Comparison of ENCODE assay signal across 1 cellular context in genomic region chr6:109382576-109383437, GRCh38.
A peak's percentile ranks its signal among the peaks of the same experiment; 100 is the strongest.
TF ChIP-seq lines count a peak whose summit lies in the region.

No MANE protein-coding gene starts in this region.

TF ChIP-seq in HepG2, 621 proteins besides CTCF, POLR2A, EP300 and RAD21 (continued from another document and continues in another):
- TF ChIP-seq, protein P1, sequence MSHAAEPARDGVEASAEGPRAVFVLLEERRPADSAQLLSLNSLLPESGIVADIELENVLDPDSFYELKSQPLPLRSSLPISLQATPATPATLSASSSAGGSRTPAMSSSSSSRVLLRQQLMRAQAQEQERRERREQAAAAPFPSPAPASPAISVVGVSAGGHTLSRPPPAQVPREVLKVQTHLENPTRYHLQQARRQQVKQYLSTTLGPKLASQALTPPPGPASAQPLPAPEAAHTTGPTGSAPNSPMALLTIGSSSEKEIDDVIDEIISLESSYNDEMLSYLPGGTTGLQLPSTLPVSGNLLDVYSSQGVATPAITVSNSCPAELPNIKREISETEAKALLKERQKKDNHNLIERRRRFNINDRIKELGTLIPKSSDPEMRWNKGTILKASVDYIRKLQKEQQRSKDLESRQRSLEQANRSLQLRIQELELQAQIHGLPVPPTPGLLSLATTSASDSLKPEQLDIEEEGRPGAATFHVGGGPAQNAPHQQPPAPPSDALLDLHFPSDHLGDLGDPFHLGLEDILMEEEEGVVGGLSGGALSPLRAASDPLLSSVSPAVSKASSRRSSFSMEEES (CRISPR knock-in tag; IDR thresholded peaks at IDR 0.05) = peak; percentile 68
- TF ChIP-seq TIGD3 (CRISPR knock-in tag; IDR thresholded peaks at IDR 0.05; ENCODE audit: borderline replicate concordance) = 0 out of 2 replicates have a peak, but pooled peaks have one; percentile 0
- peak; percentile 37 for TF ChIP-seq ZNF18 (CRISPR knock-in tag; IDR thresholded peaks at IDR 0.05; ENCODE audit: insufficient replicate concordance)
- TF ChIP-seq TCF7 (IDR thresholded peaks at IDR 0.05; ENCODE audit: low read depth) = no peak
- no peak for TF ChIP-seq NPAS2 (CRISPR knock-in tag; IDR thresholded peaks at IDR 0.05; ENCODE audit: borderline replicate concordance)
- peak; percentile 70; the same call in 1 of the 2 replicates for TF ChIP-seq THAP9 (CRISPR knock-in tag; IDR thresholded peaks at IDR 0.05; ENCODE audit: borderline replicate concordance)
- peak; percentile 66; the same call in 1 of the 2 replicates for TF ChIP-seq DMAP1 (CRISPR knock-in tag; IDR thresholded peaks at IDR 0.05)
- 0 out of 2 replicates have a peak, but pooled peaks have one; percentile 46 for TF ChIP-seq ZBTB25 (CRISPR knock-in tag; IDR thresholded peaks at IDR 0.05)
- no peak for TF ChIP-seq ZNF430 (CRISPR knock-in tag; IDR thresholded peaks at IDR 0.05)
- TF ChIP-seq, protein P2, sequence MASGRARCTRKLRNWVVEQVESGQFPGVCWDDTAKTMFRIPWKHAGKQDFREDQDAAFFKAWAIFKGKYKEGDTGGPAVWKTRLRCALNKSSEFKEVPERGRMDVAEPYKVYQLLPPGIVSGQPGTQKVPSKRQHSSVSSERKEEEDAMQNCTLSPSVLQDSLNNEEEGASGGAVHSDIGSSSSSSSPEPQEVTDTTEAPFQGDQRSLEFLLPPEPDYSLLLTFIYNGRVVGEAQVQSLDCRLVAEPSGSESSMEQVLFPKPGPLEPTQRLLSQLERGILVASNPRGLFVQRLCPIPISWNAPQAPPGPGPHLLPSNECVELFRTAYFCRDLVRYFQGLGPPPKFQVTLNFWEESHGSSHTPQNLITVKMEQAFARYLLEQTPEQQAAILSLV (CRISPR knock-in tag; IDR thresholded peaks at IDR 0.05; ENCODE audit: borderline replicate concordance) = peak; percentile 33; the same call in 1 of the 2 replicates
- TF ChIP-seq ZNF335 (CRISPR knock-in tag; IDR thresholded peaks at IDR 0.05) = 0 out of 2 replicates have a peak, but pooled peaks have one; percentile 59
- no peak for TF ChIP-seq ZSCAN30 (CRISPR knock-in tag; IDR thresholded peaks at IDR 0.05)
- TF ChIP-seq, protein P3, sequence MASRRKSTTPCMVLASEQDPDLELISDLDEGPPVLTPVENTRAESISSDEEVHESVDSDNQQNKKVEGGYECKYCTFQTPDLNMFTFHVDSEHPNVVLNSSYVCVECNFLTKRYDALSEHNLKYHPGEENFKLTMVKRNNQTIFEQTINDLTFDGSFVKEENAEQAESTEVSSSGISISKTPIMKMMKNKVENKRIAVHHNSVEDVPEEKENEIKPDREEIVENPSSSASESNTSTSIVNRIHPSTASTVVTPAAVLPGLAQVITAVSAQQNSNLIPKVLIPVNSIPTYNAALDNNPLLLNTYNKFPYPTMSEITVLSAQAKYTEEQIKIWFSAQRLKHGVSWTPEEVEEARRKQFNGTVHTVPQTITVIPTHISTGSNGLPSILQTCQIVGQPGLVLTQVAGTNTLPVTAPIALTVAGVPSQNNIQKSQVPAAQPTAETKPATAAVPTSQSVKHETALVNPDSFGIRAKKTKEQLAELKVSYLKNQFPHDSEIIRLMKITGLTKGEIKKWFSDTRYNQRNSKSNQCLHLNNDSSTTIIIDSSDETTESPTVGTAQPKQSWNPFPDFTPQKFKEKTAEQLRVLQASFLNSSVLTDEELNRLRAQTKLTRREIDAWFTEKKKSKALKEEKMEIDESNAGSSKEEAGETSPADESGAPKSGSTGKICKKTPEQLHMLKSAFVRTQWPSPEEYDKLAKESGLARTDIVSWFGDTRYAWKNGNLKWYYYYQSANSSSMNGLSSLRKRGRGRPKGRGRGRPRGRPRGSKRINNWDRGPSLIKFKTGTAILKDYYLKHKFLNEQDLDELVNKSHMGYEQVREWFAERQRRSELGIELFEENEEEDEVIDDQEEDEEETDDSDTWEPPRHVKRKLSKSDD (CRISPR knock-in tag; IDR thresholded peaks at IDR 0.05; ENCODE audit: low read depth) = no peak
- TF ChIP-seq PRMT3 (CRISPR knock-in tag; IDR thresholded peaks at IDR 0.05; ENCODE audit: borderline replicate concordance, low read depth) = no peak
- TF ChIP-seq ZNF460 (CRISPR knock-in tag; IDR thresholded peaks at IDR 0.05; ENCODE audit: borderline replicate concordance) = no peak
- TF ChIP-seq HMGA1 (CRISPR knock-in tag; conservative IDR thresholded peaks at IDR 0.05) = no peak
- TF ChIP-seq EED (CRISPR knock-in tag; IDR thresholded peaks at IDR 0.05) = 0 out of 2 replicates have a peak, but pooled peaks have one; percentile 89
- TF ChIP-seq KLF16 (CRISPR knock-in tag; IDR thresholded peaks at IDR 0.05) = peak in 1 of 2 experiments; percentile 44; a peak in 1 of 4 replicates
- peak; percentile 91 for TF ChIP-seq PATZ1 (CRISPR knock-in tag; IDR thresholded peaks at IDR 0.05)
- no peak for TF ChIP-seq ATRX (CRISPR knock-in tag; IDR thresholded peaks at IDR 0.05; ENCODE audit: borderline replicate concordance)
- TF ChIP-seq, protein P4, sequence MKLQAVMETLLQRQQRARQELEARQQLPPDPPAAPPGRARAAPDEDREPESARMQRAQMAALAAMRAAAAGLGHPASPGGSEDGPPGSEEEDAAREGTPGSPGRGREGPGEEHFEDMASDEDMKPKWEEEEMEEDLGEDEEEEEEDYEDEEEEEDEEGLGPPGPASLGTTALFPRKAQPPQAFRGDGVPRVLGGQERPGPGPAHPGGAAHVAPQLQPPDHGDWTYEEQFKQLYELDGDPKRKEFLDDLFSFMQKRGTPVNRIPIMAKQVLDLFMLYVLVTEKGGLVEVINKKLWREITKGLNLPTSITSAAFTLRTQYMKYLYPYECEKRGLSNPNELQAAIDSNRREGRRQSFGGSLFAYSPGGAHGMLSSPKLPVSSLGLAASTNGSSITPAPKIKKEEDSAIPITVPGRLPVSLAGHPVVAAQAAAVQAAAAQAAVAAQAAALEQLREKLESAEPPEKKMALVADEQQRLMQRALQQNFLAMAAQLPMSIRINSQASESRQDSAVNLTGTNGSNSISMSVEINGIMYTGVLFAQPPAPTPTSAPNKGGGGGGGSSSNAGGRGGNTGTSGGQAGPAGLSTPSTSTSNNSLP (IDR thresholded peaks at IDR 0.05; ENCODE audit: low read depth, low read length) = peak; percentile 43
- TF ChIP-seq DR1 (CRISPR knock-in tag; IDR thresholded peaks at IDR 0.05) = 0 out of 2 replicates have a peak, but pooled peaks have one; percentile 9
- TF ChIP-seq GABPB1 (CRISPR knock-in tag; IDR thresholded peaks at IDR 0.05) = peak; percentile 86
- peak; percentile 21 for TF ChIP-seq SKI (IDR thresholded peaks at IDR 0.05; ENCODE audit: partially characterized antibody)
- peak; percentile 82; the same call in 1 of the 2 replicates for TF ChIP-seq ZNF747 (CRISPR knock-in tag; IDR thresholded peaks at IDR 0.05; ENCODE audit: borderline replicate concordance)
- TF ChIP-seq, protein P5, sequence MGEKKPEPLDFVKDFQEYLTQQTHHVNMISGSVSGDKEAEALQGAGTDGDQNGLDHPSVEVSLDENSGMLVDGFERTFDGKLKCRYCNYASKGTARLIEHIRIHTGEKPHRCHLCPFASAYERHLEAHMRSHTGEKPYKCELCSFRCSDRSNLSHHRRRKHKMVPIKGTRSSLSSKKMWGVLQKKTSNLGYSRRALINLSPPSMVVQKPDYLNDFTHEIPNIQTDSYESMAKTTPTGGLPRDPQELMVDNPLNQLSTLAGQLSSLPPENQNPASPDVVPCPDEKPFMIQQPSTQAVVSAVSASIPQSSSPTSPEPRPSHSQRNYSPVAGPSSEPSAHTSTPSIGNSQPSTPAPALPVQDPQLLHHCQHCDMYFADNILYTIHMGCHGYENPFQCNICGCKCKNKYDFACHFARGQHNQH (CRISPR knock-in tag; IDR thresholded peaks at IDR 0.05) = peak; percentile 10; the same call in 1 of the 2 replicates
- peak; percentile 13; the same call in 1 of the 2 replicates for TF ChIP-seq ZNF142 (CRISPR knock-in tag; IDR thresholded peaks at IDR 0.05)
